ENCODE assay signal across 1 cellular context in the genomic region with DNA sequence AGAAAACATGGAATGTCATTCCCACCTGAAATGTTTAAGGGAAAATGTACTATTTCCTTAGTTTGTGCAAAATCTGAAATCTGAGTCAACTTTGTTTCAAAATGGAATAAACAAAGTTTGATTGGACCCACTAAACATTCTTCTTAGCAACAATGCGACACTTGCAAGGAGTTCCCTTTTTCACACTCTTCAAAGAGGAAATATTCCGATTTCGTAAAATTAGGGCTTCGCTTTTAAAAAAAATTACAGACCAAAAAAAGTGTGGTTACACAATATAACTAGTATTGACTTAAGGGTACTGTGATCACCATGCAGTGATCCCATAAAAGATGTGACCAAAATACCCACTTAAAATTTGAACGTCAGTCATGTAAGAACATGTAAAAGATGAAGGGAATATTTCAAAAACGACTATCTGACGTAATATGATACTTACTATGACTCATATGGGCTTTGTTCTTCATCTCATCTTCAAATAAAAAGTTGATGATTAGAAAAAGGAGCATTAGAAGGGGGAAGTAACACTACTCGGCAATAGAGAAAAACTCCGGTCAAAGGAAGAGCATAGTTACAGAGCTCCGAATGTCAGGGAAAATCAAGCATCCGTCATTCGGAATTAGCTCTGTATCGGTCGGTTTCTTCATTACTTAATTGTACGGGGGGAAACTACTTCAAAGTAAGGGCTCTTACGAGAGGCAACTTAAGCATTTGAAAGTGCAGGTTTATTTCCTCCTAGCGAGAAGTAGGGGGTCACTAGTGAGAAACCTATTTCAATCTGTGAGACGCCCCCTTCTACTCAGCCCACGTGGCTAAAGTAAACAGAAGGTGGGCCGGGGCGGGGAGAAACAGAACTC.
A peak's percentile ranks its signal among the peaks of the same experiment; 100 is the strongest.
TF ChIP-seq lines count a peak whose summit lies in the region.

No MANE protein-coding gene starts in this region.

TF ChIP-seq in endothelial cell of umbilical vein, 7 proteins besides CTCF, POLR2A, EP300 and RAD21:
- TF ChIP-seq MYC (IDR thresholded peaks at IDR 0.05; ENCODE audit: low read depth, low read length) (no peak), FOS (IDR thresholded peaks at IDR 0.05; ENCODE audit: borderline replicate concordance, insufficient read depth, low read length) (peak; percentile 13), MAX (IDR thresholded peaks at IDR 0.05; ENCODE audit: insufficient read depth, insufficient read length) (no peak)
